1 cellular context compared by ENCODE assay signal in genomic region chr5:39437469-39437868, GRCh38.
A peak's percentile ranks its signal among the peaks of the same experiment; 100 is the strongest.
TF ChIP-seq lines count a peak whose summit lies in the region.

No MANE protein-coding gene starts in this region.

TF ChIP-seq in GM12878, 131 proteins besides CTCF, POLR2A, EP300 and RAD21 (continued from another document):
- peak in 1 of 2 experiments; percentile 10; a peak in 1 of 4 replicates for TF ChIP-seq BHLHE40 (IDR thresholded peaks at IDR 0.05; ENCODE audit: borderline replicate concordance in 1 of 2, low read depth in 2 of 2, low read length in 1 of 2)
TF ChIP-seq in GM12878: peak in this region for 2.
